In the genomic region with DNA sequence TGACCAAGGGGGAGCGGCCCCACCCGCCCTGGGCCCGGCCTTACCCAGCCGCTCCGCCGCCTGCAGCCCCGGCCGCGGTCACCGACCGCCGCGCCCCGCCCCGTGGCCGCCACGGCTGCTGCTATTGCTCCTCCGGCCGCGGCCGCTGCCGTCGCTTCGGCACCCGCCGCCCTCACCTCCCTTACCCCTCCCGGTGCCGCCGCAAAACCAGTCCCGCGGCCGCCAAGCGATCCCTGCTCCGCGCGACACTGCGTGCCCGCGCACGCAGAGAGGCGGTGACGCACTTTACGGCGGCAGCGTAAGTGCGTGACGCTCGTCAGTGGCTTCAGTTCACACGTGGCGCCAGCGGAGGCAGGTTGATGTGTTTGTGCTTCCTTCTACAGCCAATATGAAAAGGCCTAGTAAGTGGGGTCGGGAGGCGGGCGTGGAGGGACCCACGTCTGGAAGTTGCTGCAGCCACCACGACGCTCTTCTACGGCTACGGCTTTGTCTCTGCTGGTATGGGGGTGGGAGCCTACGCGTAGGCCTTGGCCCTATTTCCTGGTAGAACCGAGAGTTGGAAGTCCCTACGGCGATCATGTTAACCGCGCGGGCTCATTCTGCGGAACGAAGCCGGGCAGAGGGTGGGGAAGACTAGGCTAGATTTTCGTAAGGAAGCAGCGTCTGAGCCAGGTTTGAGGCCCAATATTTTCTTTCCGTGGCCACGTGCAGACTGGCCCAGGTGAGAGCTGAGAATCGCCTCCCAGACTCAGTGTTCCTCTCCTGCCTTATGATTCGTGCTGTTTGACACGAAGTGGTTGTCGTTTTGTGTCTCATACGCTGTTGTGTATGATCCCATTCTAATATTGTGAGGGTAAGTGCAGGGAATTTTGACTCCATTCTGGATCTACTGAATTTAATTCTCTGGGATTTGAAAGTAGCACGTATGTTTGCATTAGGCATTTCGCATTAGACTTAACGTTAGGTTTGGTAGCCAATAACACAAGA, we compare ENCODE assay signal across 8 cellular contexts. TPM values are rescaled to one million over a fixed set of nuclear protein-coding genes. Genes with fewer than 3 reads are reported as not detected.
DNase-seq lines count a peak whose midpoint lies in the region; ATAC-seq and TF ChIP-seq lines count a peak whose summit lies in the region.

A gene with protein sequence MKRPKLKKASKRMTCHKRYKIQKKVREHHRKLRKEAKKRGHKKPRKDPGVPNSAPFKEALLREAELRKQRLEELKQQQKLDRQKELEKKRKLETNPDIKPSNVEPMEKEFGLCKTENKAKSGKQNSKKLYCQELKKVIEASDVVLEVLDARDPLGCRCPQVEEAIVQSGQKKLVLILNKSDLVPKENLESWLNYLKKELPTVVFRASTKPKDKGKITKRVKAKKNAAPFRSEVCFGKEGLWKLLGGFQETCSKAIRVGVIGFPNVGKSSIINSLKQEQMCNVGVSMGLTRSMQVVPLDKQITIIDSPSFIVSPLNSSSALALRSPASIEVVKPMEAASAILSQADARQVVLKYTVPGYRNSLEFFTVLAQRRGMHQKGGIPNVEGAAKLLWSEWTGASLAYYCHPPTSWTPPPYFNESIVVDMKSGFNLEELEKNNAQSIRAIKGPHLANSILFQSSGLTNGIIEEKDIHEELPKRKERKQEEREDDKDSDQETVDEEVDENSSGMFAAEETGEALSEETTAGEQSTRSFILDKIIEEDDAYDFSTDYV (plus strand): TSS at position 328 of the 987 bp plus-strand sequence. CDS start 61 bp downstream, at position 389.
A gene (minus strand): TSS at position 209 of the 987 bp plus-strand sequence.

- peak within 1 kb of the TSS; percentile 95 to 99 (median 98) for H3K4me3 Mint-ChIP-seq in CD4-positive, alpha-beta memory T cell

- H3K27ac ChIP-seq in CD4-positive, alpha-beta memory T cell (ENCODE audit: low read depth, low read length) = peak within 1 kb of the TSS; percentile 89
- H3K27ac ChIP-seq in ectodermal cell (ENCODE audit: insufficient read depth, low read depth, low read length, poor library complexity, severe bottlenecking) = peak within 1 kb of the TSS; percentile 97
- H3K27ac ChIP-seq in lower lobe of right lung = peak within 1 kb of the TSS; percentile 91

- CTCF ChIA-PET in CD4-positive, alpha-beta memory T cell (lab: Charles Lee; ENCODE audit: partially characterized antibody) = no interaction called here

- peaks cover 50% of the 10 kb centered on the region for H3K4me1 ChIP-seq in CD4-positive, alpha-beta memory T cell (ENCODE audit: insufficient read depth, low read length)
- H3K4me1 ChIP-seq in ectodermal cell (ENCODE audit: control insufficient read depth, insufficient read depth, low read length) (peaks cover 8% of the 10 kb centered on the region), lower lobe of right lung (peaks cover 51% of the 10 kb centered on the region)

- H3K4me1 Mint-ChIP-seq in CD4-positive, alpha-beta memory T cell = peaks cover 29 to 62% (median 46%) of the 10 kb centered on the region in 4 donors

- peak; percentile 91 to 95 (median 93) for DNase-seq in CD4-positive, alpha-beta memory T cell
- DNase-seq in NK-92 (lab: John Stamatoyannopoulos, UW; ENCODE audit: unreplicated experiment) = peak; percentile 49
- DNase-seq in activated CD8-positive, alpha-beta memory T cell treated with anti-CD3 and anti-CD28 coated beads for 1 hour (ENCODE audit: extremely low read depth in 1 of 2, low read depth in 1 of 2) = peak; percentile 68 to 84
- DNase-seq in lower lobe of right lung = peak; percentile 96
- DNase-seq in stimulated activated CD4-positive, alpha-beta T cell treated with anti-CD3 and anti-CD28 coated beads, TNF-alpha, amount 100 ng/mL, for 1 hour (ENCODE audit: low read depth in 3 of 3, low spot score in 1 of 3) = peak; percentile 72 to 85 (median 82)

- peak within 1 kb of the TSS; percentile 95 to 99 (median 99) for H3K27ac Mint-ChIP-seq in CD4-positive, alpha-beta memory T cell

- H3K36me3 ChIP-seq in CD4-positive, alpha-beta memory T cell (ENCODE audit: insufficient read depth, low read length) = peaks cover 37% of the 10 kb centered on the region
- H3K36me3 ChIP-seq in ectodermal cell (ENCODE audit: control insufficient read depth, insufficient read depth, low read length) (peaks cover 35% of the 10 kb centered on the region), lower lobe of right lung (peaks cover 44% of the 10 kb centered on the region)

- no peaks in the 10 kb centered on the region for H3K9me3 ChIP-seq in CD4-positive, alpha-beta memory T cell (ENCODE audit: control insufficient read depth in 1 of 2, low read length in 2 of 2)
- no peaks in the 10 kb centered on the region for H3K9me3 ChIP-seq in ectodermal cell (ENCODE audit: control insufficient read depth, low read length)
- no peaks in the 10 kb centered on the region for H3K9me3 ChIP-seq in lower lobe of right lung

- H3K36me3 Mint-ChIP-seq in CD4-positive, alpha-beta memory T cell = peaks cover 34 to 54% of the 10 kb centered on the region in 2 donors

- H3K27me3 ChIP-seq in CD4-positive, alpha-beta memory T cell (ENCODE audit: insufficient read depth, low read length) = no peaks in the 10 kb centered on the region
- H3K27me3 ChIP-seq in ectodermal cell (ENCODE audit: control insufficient read depth, insufficient read depth, low read length, poor library complexity, severe bottlenecking) (no peaks in the 10 kb centered on the region), lower lobe of right lung (ENCODE audit: low read depth) (no peaks in the 10 kb centered on the region)

- WGBS in ectodermal cell, 2 experiments = 0% methylated on average over 82 of the region's 82 CpGs

- no peaks in the 10 kb centered on the region for H3K27me3 Mint-ChIP-seq in CD4-positive, alpha-beta memory T cell

- H3K4me3 ChIP-seq in CD4-positive, alpha-beta memory T cell (ENCODE audit: low read length in 2 of 2) = peak within 1 kb of the TSS; percentile 79 to 96
- H3K4me3 ChIP-seq in ectodermal cell (ENCODE audit: insufficient read depth, low read depth, low read length) (peak within 1 kb of the TSS; percentile 84), lower lobe of right lung (peak within 1 kb of the TSS; percentile 91)

- POLR2A ChIA-PET in CD4-positive, alpha-beta memory T cell (lab: Charles Lee; ENCODE audit: partially characterized antibody) = interaction anchor here (1.0 to 4.3 kb wide), 7 partner anchors 10 to 85 kb away, joined by 3 to 26 read pairs (median 6); a partner anchor contains a TSS

- H3K9me3 Mint-ChIP-seq in CD4-positive, alpha-beta memory T cell = no peaks in the 10 kb centered on the region

- intact Hi-C loops in CD4-positive, alpha-beta memory T cell (cut with micrococcal nuclease) = loop anchor here (1.0 to 10.0 kb wide), 5 partner anchors 20 to 361 kb away; a partner anchor contains a TSS
- intact Hi-C loops in lower lobe of right lung (cut with DNase I) = no loop called here

- ATAC-seq in GM19438 (IDR thresholded peaks at IDR 0.05; ENCODE audit: low read depth, unreplicated experiment) (peak; percentile 71), HG03571 (IDR thresholded peaks at IDR 0.05; ENCODE audit: unreplicated experiment) (peak; percentile 72), lower lobe of right lung (peak; percentile 92 to 98)

- no peak for TF ChIP-seq CTCF in lower lobe of right lung (IDR thresholded peaks at IDR 0.05)

RNA-seq across cellular contexts. Expression of the first gene that starts in this region (rescaled TPM):
- 10 to 100 TPM; 80.3 to 88.4 TPM for total RNA-seq in CD4-positive, alpha-beta memory T cell
- polyA plus RNA-seq in CD4-positive, alpha-beta memory T cell = 10 to 100 TPM; 47.9 to 70.1 TPM
- polyA plus RNA-seq in ectodermal cell (2013, experiment 1 of 4) = 118 TPM
- 121 TPM for polyA plus RNA-seq in ectodermal cell (2013, experiment 2 of 4)
- 104 TPM for polyA plus RNA-seq in ectodermal cell (2013, experiment 3 of 4)
- 109 TPM for polyA plus RNA-seq in ectodermal cell (2013, experiment 4 of 4)
- total RNA-seq in lower lobe of right lung = 35.2 TPM

RNA-seq across cellular contexts. Expression of the second gene that starts in this region (rescaled TPM):
- 10 to 100 TPM; 74.2 to 78.5 TPM for total RNA-seq in CD4-positive, alpha-beta memory T cell
- polyA plus RNA-seq in CD4-positive, alpha-beta memory T cell = 10 to 100 TPM; 67.9 to 91.6 TPM
- polyA plus RNA-seq in ectodermal cell (2013, experiment 1 of 4) = 74.8 TPM
- polyA plus RNA-seq in ectodermal cell (2013, experiment 2 of 4) = 88.5 TPM
- polyA plus RNA-seq in ectodermal cell (2013, experiment 3 of 4) = 61.8 TPM
- polyA plus RNA-seq in ectodermal cell (2013, experiment 4 of 4) = 71.5 TPM
- 88.3 TPM for total RNA-seq in lower lobe of right lung

Comparison
In these comparisons a context has a peak if more than half of its experiments do, and no peak if none do; other contexts are left out.
1. Peak in every context shown above with its lines: DNase-seq, ATAC-seq, H3K4me3 ChIP-seq and H3K27ac ChIP-seq.